Comparison of ENCODE assay signal across 8 cellular contexts in genomic region chr17:2214047-2214717, GRCh38.
DNase-seq lines count a peak whose midpoint lies in the region; ATAC-seq and TF ChIP-seq lines count a peak whose summit lies in the region.

No MANE protein-coding gene starts in this region.

- DNase-seq in stimulated activated CD4-positive, alpha-beta T cell treated with anti-CD3 and anti-CD28 coated beads, Interleukin-15, amount 100 ng/mL, for 24 hours: peak; percentile 42
- no peak for DNase-seq in stimulated activated CD4-positive, alpha-beta T cell treated with anti-CD3 and anti-CD28 coated beads, Interleukin-12 subunit alpha, Interleukin-12 subunit beta, amount 100 ng/mL, for 4 hours
- DNase-seq in hippocampal formation (lab: John Stamatoyannopoulos, UW): peak; percentile 61 to 77
- DNase-seq in sciatic nerve (ENCODE audit: low spot score): no peak
- DNase-seq in BE2C: no peak

- H3K27ac ChIP-seq in angular gyrus (ENCODE audit: low read depth, low read length): peak overlapping the region; percentile 59

- ATAC-seq in sciatic nerve (peak; percentile 65), HG02970 (IDR thresholded peaks at IDR 0.05; ENCODE audit: low FRiP score, unreplicated experiment) (no peak), GM18505 (IDR thresholded peaks at IDR 0.05; ENCODE audit: unreplicated experiment) (no peak)

- no peak overlapping the region for H3K4me3 ChIP-seq in BE2C (ENCODE audit: low read depth, low read length)

- no peaks in the 10 kb centered on the region for H3K4me1 ChIP-seq in BE2C

- no peaks in the 10 kb centered on the region for H3K27me3 ChIP-seq in BE2C

- H3K36me3 ChIP-seq in BE2C: no peaks in the 10 kb centered on the region

- intact Hi-C loops in sciatic nerve (cut with DNase I): no loop called here

- no peaks in the 10 kb centered on the region for H3K9me3 ChIP-seq in BE2C

- TF ChIP-seq POLR2A in GM18505 (IDR thresholded peaks at IDR 0.05; ENCODE audit: borderline replicate concordance, extremely low read depth, insufficient read depth, insufficient read length): no peak

- no peak for TF ChIP-seq CTCF in BE2C (IDR thresholded peaks at IDR 0.05; ENCODE audit: low read depth, low read length)

Comparison
In these comparisons a context has a peak if more than half of its experiments do, and no peak if none do; other contexts are left out.
1. DNase-seq: peak in stimulated activated CD4-positive, alpha-beta T cell treated with anti-CD3 and anti-CD28 coated beads, Interleukin-15, amount 100 ng/mL, for 24 hours (single experiment) and hippocampal formation (2 of 2); none in stimulated activated CD4-positive, alpha-beta T cell treated with anti-CD3 and anti-CD28 coated beads, Interleukin-12 subunit alpha, Interleukin-12 subunit beta, amount 100 ng/mL, for 4 hours (single experiment), sciatic nerve (single experiment) and BE2C (single experiment).